27 cellular contexts compared by ENCODE assay signal in the genomic region with DNA sequence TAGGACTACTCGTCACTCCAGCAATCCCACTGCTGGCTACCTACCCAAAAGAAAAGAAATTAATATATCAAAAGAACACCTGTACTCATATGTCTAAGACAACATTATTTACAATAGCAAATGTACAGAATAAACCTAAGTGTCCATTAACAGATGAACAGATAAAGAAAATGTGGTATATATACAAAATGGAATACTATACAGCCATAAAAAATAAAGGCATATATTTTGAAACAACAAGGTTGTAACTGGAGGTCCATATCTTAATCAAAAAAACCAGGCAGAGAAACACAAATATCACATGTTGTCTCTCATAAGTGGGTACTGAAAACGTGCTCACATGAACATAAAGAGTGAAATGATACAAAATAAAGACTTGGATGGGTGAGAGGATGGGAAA.
"Had no signal": no experiment of that assay in that cellular context is flagged by ENCODE, and none has a peak within 500 bp of the region (broad histone marks: within the 10 kb centered on the region; RNA-seq: fewer than 3 reads in every experiment).

No MANE protein-coding gene starts in this region.

- H3K4me1 ChIP-seq: stomach, suprapubic skin, testis, thyroid gland, tibial artery, tibial nerve, transverse colon, upper lobe of left lung, upper lobe of right lung, uterus, vagina had no signal

- H3K4me3 ChIP-seq: stomach, suprapubic skin, testis, thoracic aorta, thyroid gland, tibial artery, tibial nerve, transverse colon, upper lobe of left lung, upper lobe of right lung, uterus, vagina had no signal

- DNase-seq: stimulated activated CD4-positive, alpha-beta T cell treated with anti-CD3 and anti-CD28 coated beads, Interleukin-2, amount 100 ng/mL, for 48 hours; stimulated activated CD4-positive, alpha-beta T cell treated with anti-CD3 and anti-CD28 coated beads, Interleukin-4, amount 100 ng/mL, for 1 hour; stimulated activated CD4-positive, alpha-beta T cell treated with anti-CD3 and anti-CD28 coated beads, Interleukin-4, amount 100 ng/mL, for 24 hours; stimulated activated CD4-positive, alpha-beta T cell treated with anti-CD3 and anti-CD28 coated beads, Interleukin-4, amount 100 ng/mL, for 4 hours; stimulated activated CD8-positive, alpha-beta memory T cell treated with anti-CD3 and anti-CD28 coated beads, Interleukin-4, amount 100 ng/mL, for 48 hours; stimulated activated naive B cell treated with anti-CD40 and anti-IgM and Interleukin-4, amounts not matched to agents 10 μg/mL and 1 μg/mL and 100 μg/mL, for 72 hours; stimulated activated naive CD4-positive, alpha-beta T cell; stimulated activated naive CD4-positive, alpha-beta T cell treated with Interleukin-2 at 50 U/mL for 16 hours; stimulated activated naive CD8-positive, alpha-beta T cell treated with anti-CD3 and anti-CD28 coated beads, Interleukin-15, amount 100 ng/mL, for 72 hours; stimulated activated naive CD8-positive, alpha-beta T cell treated with anti-CD3 and anti-CD28 coated beads, Interleukin-15, Interleukin-2, amounts not matched to agents 100 U/mL and 50 U/mL, for 24 hours; stomach; substantia nigra; testis; thyroid gland; tibial artery; transverse colon; trophoblast cell; upper lobe of left lung; upper lobe of right lung; uterus had no signal

- H3K27me3 ChIP-seq: stomach, suprapubic skin, testis, thyroid gland, tibial artery, tibial nerve, transverse colon, upper lobe of left lung, upper lobe of right lung, uterus, vagina had no signal

- H3K9me3 ChIP-seq: suprapubic skin, testis, thyroid gland, uterus, vagina had no signal

- H3K36me3 ChIP-seq: stomach, suprapubic skin, thoracic aorta, thyroid gland, tibial artery, tibial nerve, transverse colon, upper lobe of left lung, upper lobe of right lung, uterus, vagina had no signal

- FAIRE-seq: urothelium cell line had no signal

- ATAC-seq: stimulated activated effector memory CD8-positive, alpha-beta T cell treated with anti-CD3 and anti-CD28 coated beads, Interleukin-12 subunit alpha, Interleukin-12 subunit beta, amount 100 ng/mL, for 72 hours; stimulated activated memory B cell treated with anti-CD40 and anti-IgM and Interleukin-4, amounts not matched to agents 10 μg/mL and 1 μg/mL and 100 μg/mL, for 72 hours; stimulated activated naive B cell treated with anti-CD40 and anti-IgM and Interleukin-4, amounts not matched to agents 10 μg/mL and 1 μg/mL and 100 μg/mL, for 72 hours; stimulated activated naive CD8-positive, alpha-beta T cell treated with anti-CD3 and anti-CD28 coated beads, Interleukin-15, amount 100 ng/mL, for 72 hours; stimulated activated naive CD8-positive, alpha-beta T cell treated with anti-CD3 and anti-CD28 coated beads, Interleukin-15, Interleukin-2, amounts not matched to agents 100 U/mL and 50 U/mL, for 24 hours; upper lobe of right lung had no signal

- H3K27ac ChIP-seq: stomach, suprapubic skin, testis, thoracic aorta, thyroid gland, tibial artery, tibial nerve, transverse colon, upper lobe of left lung, upper lobe of right lung, uterus, vagina had no signal
